8 cellular contexts compared by ENCODE assay signal in the genomic region with DNA sequence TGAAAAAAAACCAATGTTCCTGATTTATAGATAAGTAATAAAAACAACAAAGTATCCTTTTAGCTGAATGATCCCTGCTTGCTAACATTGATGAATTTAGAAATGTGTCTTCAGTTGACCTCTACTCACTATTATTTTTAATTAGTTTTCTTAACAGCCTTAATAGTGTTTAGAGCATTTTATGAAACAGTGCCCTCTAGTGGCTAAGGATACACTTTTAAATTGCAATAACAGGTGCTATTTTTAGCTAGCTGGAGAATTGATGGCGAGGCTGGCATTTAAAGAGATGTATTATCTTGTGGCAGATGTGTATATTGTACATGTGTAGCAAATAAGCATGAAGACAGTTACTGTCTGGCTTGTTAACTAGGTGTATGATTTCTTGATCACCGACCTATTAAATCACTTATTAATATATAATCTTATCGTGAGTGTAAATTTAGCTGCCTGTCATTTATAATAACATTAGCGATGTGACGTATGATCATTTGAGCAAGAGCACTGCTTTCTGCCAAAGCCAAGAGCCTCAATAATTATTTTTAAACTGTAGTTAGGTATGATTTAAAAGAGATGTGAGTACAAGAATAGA.
DNase-seq lines count a peak whose midpoint lies in the region; ATAC-seq, FAIRE-seq and TF ChIP-seq lines count a peak whose summit lies in the region.

No MANE protein-coding gene starts in this region.

- WGBS in aorta, 2 donors, result 24 to 36% methylated on average over 5 of the region's 5 CpGs

- H3K36me3 Mint-ChIP-seq in endothelial cell (ENCODE audit: low read depth, unreplicated experiment), result no peaks in the 10 kb centered on the region
- H3K36me3 Mint-ChIP-seq in osteocyte (ENCODE audit: unreplicated experiment), result no peaks in the 10 kb centered on the region

- peaks cover 5% of the 10 kb centered on the region for H3K9me3 Mint-ChIP-seq in endothelial cell (ENCODE audit: unreplicated experiment)
- H3K9me3 Mint-ChIP-seq in osteocyte (ENCODE audit: unreplicated experiment), result peaks cover 50% of the 10 kb centered on the region

- H3K4me1 Mint-ChIP-seq in endothelial cell (ENCODE audit: unreplicated experiment) (no peaks in the 10 kb centered on the region), osteocyte (ENCODE audit: unreplicated experiment) (no peaks in the 10 kb centered on the region)

- no peak for FAIRE-seq in D721Med (lab: Jason Lieb, UNC)

- no peak overlapping the region for H3K4me3 Mint-ChIP-seq in endothelial cell (ENCODE audit: unreplicated experiment)
- no peak overlapping the region for H3K4me3 Mint-ChIP-seq in osteocyte (ENCODE audit: unreplicated experiment)

- H3K4me3 ChIP-seq in aorta (ENCODE audit: low read length in 2 of 2), result no peak overlapping the region

- no peaks in the 10 kb centered on the region for H3K4me1 ChIP-seq in aorta (ENCODE audit: control insufficient read depth in 1 of 2, insufficient read depth in 2 of 2, low read length in 2 of 2)

- no peak for DNase-seq in D721Med (ENCODE audit: insufficient read length, low spot score)
- peak; percentile 75 for DNase-seq in NCI-H82 (lab: John Stamatoyannopoulos, UW)
- no peak for DNase-seq in endothelial cell (ENCODE audit: low spot score)
- no peak for DNase-seq in osteocyte (ENCODE audit: extremely low spot score, unreplicated experiment)
- no peak for DNase-seq in aorta
- DNase-seq in stimulated activated CD8-positive, alpha-beta memory T cell treated with anti-CD3 and anti-CD28 coated beads, Interleukin-4, amount 100 ng/mL, for 48 hours, result no peak

- no peaks in the 10 kb centered on the region for H3K27me3 Mint-ChIP-seq in endothelial cell (ENCODE audit: unreplicated experiment)
- no peaks in the 10 kb centered on the region for H3K27me3 Mint-ChIP-seq in osteocyte (ENCODE audit: unreplicated experiment)

- H3K27ac Mint-ChIP-seq in endothelial cell (ENCODE audit: unreplicated experiment) (no peak overlapping the region), osteocyte (ENCODE audit: unreplicated experiment) (no peak overlapping the region)

- H3K36me3 ChIP-seq in aorta (ENCODE audit: control insufficient read depth in 1 of 2, insufficient read depth in 2 of 2, low read length in 1 of 2), result no peaks in the 10 kb centered on the region

- no peaks in the 10 kb centered on the region for H3K27me3 ChIP-seq in aorta (ENCODE audit: control insufficient read depth in 1 of 2, insufficient read depth in 2 of 2, low read length in 1 of 2)

- H3K9me3 ChIP-seq in aorta (ENCODE audit: control insufficient read depth, low read length), result peaks cover 1% of the 10 kb centered on the region

- intact Hi-C loops in aorta (cut with DNase I), result no loop called here

- H3K27ac ChIP-seq in aorta (ENCODE audit: low read depth in 1 of 2, low read length in 2 of 2), result no peak overlapping the region

- peak; percentile 37 for ATAC-seq in HG02798 (IDR thresholded peaks at IDR 0.05; ENCODE audit: poor library complexity, unreplicated experiment)
- no peak for ATAC-seq in GM18517 (IDR thresholded peaks at IDR 0.05; ENCODE audit: unreplicated experiment)
- ATAC-seq in aorta (ENCODE audit: low FRiP score), result no peak

- peak; percentile 71 for TF ChIP-seq CTCF in D721Med (IDR thresholded peaks at IDR 0.05; ENCODE audit: insufficient read depth, missing control alignments)
- peak; percentile 86 for TF ChIP-seq CTCF in endothelial cell (IDR thresholded peaks at IDR 0.05; ENCODE audit: unreplicated experiment)
- peak; percentile 50 for TF ChIP-seq CTCF in osteocyte (IDR thresholded peaks at IDR 0.05)
